ENCODE assay signal across 1 cellular context in genomic region chr9:72648811-72649414, GRCh38.
TF ChIP-seq lines count a peak whose summit lies in the region.

No MANE protein-coding gene starts in this region.

TF ChIP-seq in GM12878, 131 proteins besides CTCF, POLR2A, EP300 and RAD21:
- TF ChIP-seq IRF5 (IDR thresholded peaks at IDR 0.05; ENCODE audit: borderline replicate concordance) (no peak), ZNF384 (IDR thresholded peaks at IDR 0.05; ENCODE audit: borderline replicate concordance, low read depth, low read length) (no peak), BCL3 (IDR thresholded peaks at IDR 0.05; ENCODE audit: borderline replicate concordance, insufficient read depth, low read depth, low read length, poor library complexity, severe bottlenecking) (no peak), ZNF687 (IDR thresholded peaks at IDR 0.05) (no peak), ZNF24 (IDR thresholded peaks at IDR 0.05) (no peak), ASH2L (IDR thresholded peaks at IDR 0.05; ENCODE audit: borderline replicate concordance, low read depth) (no peak), RBBP5 (conservative IDR thresholded peaks at IDR 0.05) (no peak), RUNX3 (IDR thresholded peaks at IDR 0.05; ENCODE audit: low read length) (no peak), PKNOX1 (IDR thresholded peaks at IDR 0.05) (no peak), FOS (IDR thresholded peaks at IDR 0.05; ENCODE audit: borderline replicate concordance, extremely low read depth, insufficient read length) (no peak), HDAC2 (IDR thresholded peaks at IDR 0.05) (no peak), MYB (IDR thresholded peaks at IDR 0.05; ENCODE audit: borderline replicate concordance, low read depth, low read length) (no peak), SMARCA5 (IDR thresholded peaks at IDR 0.05) (no peak), GABPA (IDR thresholded peaks at IDR 0.05; ENCODE audit: low read depth) (no peak), NR2C2 (IDR thresholded peaks at IDR 0.05; ENCODE audit: borderline replicate concordance, control insufficient read depth, insufficient read length, low read depth) (no peak), SIN3A (IDR thresholded peaks at IDR 0.05; ENCODE audit: low read depth, low read length) (no peak), HDGF (IDR thresholded peaks at IDR 0.05) (no peak), NR2C1 (IDR thresholded peaks at IDR 0.05) (no peak)
